In genomic region chr4:94410678-94411206, GRCh38 we compare ENCODE assay signal across 1 cellular context.
TF ChIP-seq lines count a peak whose summit lies in the region.

No MANE protein-coding gene starts in this region.

TF ChIP-seq in HepG2, 621 proteins besides CTCF, POLR2A, EP300 and RAD21 (continued from another document and continues in another):
- TF ChIP-seq MED1 (CRISPR knock-in tag; IDR thresholded peaks at IDR 0.05): peak; percentile 70
- peak; percentile 32 to 36; a peak in 1 of 4 replicates for TF ChIP-seq MAFK (conservative IDR thresholded peaks at IDR 0.05 in 1 of 2, IDR thresholded peaks at IDR 0.05 in 1 of 2; ENCODE audit: low read length in 2 of 2)
- TF ChIP-seq BCL6 (CRISPR knock-in tag; IDR thresholded peaks at IDR 0.05): peak; percentile 98
- TF ChIP-seq ETV6 (CRISPR knock-in tag; conservative IDR thresholded peaks at IDR 0.05): no peak
- no peak for TF ChIP-seq ZNF143 (CRISPR knock-in tag; IDR thresholded peaks at IDR 0.05)
- peak; percentile 87 for TF ChIP-seq ZNF644 (CRISPR knock-in tag; IDR thresholded peaks at IDR 0.05; ENCODE audit: low read depth)
- TF ChIP-seq, protein P1, sequence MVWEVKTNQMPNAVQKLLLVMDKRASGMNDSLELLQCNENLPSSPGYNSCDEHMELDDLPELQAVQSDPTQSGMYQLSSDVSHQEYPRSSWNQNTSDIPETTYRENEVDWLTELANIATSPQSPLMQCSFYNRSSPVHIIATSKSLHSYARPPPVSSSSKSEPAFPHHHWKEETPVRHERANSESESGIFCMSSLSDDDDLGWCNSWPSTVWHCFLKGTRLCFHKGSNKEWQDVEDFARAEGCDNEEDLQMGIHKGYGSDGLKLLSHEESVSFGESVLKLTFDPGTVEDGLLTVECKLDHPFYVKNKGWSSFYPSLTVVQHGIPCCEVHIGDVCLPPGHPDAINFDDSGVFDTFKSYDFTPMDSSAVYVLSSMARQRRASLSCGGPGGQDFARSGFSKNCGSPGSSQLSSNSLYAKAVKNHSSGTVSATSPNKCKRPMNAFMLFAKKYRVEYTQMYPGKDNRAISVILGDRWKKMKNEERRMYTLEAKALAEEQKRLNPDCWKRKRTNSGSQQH (CRISPR knock-in tag; IDR thresholded peaks at IDR 0.05; ENCODE audit: low read depth): 0 out of 2 replicates have a peak, but pooled peaks have one; percentile 45
- no peak for TF ChIP-seq CCAR2 (optimal IDR thresholded peaks at IDR 0.05; ENCODE audit: low read depth, low read length)
- TF ChIP-seq THAP11 (CRISPR knock-in tag; IDR thresholded peaks at IDR 0.05): 0 out of 2 replicates have a peak, but pooled peaks have one; percentile 36
- TF ChIP-seq IRF2 (CRISPR knock-in tag; IDR thresholded peaks at IDR 0.05): 0 out of 2 replicates have a peak, but pooled peaks have one; percentile 29
- TF ChIP-seq ZNF343 (CRISPR knock-in tag; IDR thresholded peaks at IDR 0.05): no peak
- peak; percentile 81 for TF ChIP-seq HOMEZ (CRISPR knock-in tag; IDR thresholded peaks at IDR 0.05; ENCODE audit: low read depth)
- TF ChIP-seq TFAP4 (IDR thresholded peaks at IDR 0.05; ENCODE audit: borderline replicate concordance, low read depth): no peak
- TF ChIP-seq ZSCAN25 (CRISPR knock-in tag; IDR thresholded peaks at IDR 0.05): no peak
- 0 out of 2 replicates have a peak, but pooled peaks have one; percentile 17 for TF ChIP-seq KDM1A (CRISPR knock-in tag; IDR thresholded peaks at IDR 0.05)
- TF ChIP-seq HOXA3 (CRISPR knock-in tag; IDR thresholded peaks at IDR 0.05): 0 out of 2 replicates have a peak, but pooled peaks have one; percentile 48
- TF ChIP-seq SOX5 (CRISPR knock-in tag; IDR thresholded peaks at IDR 0.05; ENCODE audit: borderline replicate concordance): peak; percentile 26; the same call in 1 of the 2 replicates
- TF ChIP-seq GATAD2A (CRISPR knock-in tag; IDR thresholded peaks at IDR 0.05): peak; percentile 82
- no peak for TF ChIP-seq NFKBIZ (CRISPR knock-in tag; IDR thresholded peaks at IDR 0.05)
- TF ChIP-seq, protein P2, sequence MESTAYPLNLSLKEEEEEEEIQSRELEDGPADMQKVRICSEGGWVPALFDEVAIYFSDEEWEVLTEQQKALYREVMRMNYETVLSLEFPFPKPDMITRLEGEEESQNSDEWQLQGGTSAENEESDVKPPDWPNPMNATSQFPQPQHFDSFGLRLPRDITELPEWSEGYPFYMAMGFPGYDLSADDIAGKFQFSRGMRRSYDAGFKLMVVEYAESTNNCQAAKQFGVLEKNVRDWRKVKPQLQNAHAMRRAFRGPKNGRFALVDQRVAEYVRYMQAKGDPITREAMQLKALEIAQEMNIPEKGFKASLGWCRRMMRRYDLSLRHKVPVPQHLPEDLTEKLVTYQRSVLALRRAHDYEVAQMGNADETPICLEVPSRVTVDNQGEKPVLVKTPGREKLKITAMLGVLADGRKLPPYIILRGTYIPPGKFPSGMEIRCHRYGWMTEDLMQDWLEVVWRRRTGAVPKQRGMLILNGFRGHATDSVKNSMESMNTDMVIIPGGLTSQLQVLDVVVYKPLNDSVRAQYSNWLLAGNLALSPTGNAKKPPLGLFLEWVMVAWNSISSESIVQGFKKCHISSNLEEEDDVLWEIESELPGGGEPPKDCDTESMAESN (CRISPR knock-in tag; conservative IDR thresholded peaks at IDR 0.05): peak; percentile 58; the same call in 1 of the 2 replicates
- peak; percentile 18; the same call in 1 of the 2 replicates for TF ChIP-seq MIER3 (CRISPR knock-in tag; IDR thresholded peaks at IDR 0.05; ENCODE audit: borderline replicate concordance)
- 0 out of 2 replicates have a peak, but pooled peaks have one; percentile 17 for TF ChIP-seq ZFP1 (CRISPR knock-in tag; IDR thresholded peaks at IDR 0.05)
- no peak for TF ChIP-seq SOX6 (IDR thresholded peaks at IDR 0.05)
- TF ChIP-seq SOX6 (CRISPR knock-in tag; IDR thresholded peaks at IDR 0.05): peak; percentile 44; the same call in 1 of the 2 replicates
- TF ChIP-seq ZNF331 (CRISPR knock-in tag; IDR thresholded peaks at IDR 0.05): peak; percentile 39
- TF ChIP-seq STAG1 (CRISPR knock-in tag; IDR thresholded peaks at IDR 0.05): peak; percentile 22; the same call in 1 of the 2 replicates
- TF ChIP-seq, protein P3, sequence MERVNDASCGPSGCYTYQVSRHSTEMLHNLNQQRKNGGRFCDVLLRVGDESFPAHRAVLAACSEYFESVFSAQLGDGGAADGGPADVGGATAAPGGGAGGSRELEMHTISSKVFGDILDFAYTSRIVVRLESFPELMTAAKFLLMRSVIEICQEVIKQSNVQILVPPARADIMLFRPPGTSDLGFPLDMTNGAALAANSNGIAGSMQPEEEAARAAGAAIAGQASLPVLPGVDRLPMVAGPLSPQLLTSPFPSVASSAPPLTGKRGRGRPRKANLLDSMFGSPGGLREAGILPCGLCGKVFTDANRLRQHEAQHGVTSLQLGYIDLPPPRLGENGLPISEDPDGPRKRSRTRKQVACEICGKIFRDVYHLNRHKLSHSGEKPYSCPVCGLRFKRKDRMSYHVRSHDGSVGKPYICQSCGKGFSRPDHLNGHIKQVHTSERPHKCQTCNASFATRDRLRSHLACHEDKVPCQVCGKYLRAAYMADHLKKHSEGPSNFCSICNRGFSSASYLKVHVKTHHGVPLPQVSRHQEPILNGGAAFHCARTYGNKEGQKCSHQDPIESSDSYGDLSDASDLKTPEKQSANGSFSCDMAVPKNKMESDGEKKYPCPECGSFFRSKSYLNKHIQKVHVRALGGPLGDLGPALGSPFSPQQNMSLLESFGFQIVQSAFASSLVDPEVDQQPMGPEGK (CRISPR knock-in tag; IDR thresholded peaks at IDR 0.05): 0 out of 2 replicates have a peak, but pooled peaks have one; percentile 26
- no peak for TF ChIP-seq ZNF672 (CRISPR knock-in tag; IDR thresholded peaks at IDR 0.05)
- TF ChIP-seq RARA (CRISPR knock-in tag; IDR thresholded peaks at IDR 0.05): peak; percentile 58
- 0 out of 2 replicates have a peak, but pooled peaks have one; percentile 42 for TF ChIP-seq REPIN1 (CRISPR knock-in tag; IDR thresholded peaks at IDR 0.05; ENCODE audit: borderline replicate concordance, low read depth)
- peak; percentile 83 for TF ChIP-seq ARID5B (CRISPR knock-in tag; IDR thresholded peaks at IDR 0.05)
- peak; percentile 51 for TF ChIP-seq ZBTB33 (CRISPR knock-in tag; IDR thresholded peaks at IDR 0.05)
- TF ChIP-seq SMC3 (IDR thresholded peaks at IDR 0.05; ENCODE audit: low read length): 0 out of 2 replicates have a peak, but pooled peaks have one; percentile 6
- TF ChIP-seq FOXP1 (IDR thresholded peaks at IDR 0.05): no peak
- TF ChIP-seq FOXP1 (CRISPR knock-in tag; IDR thresholded peaks at IDR 0.05): peak; percentile 32; the same call in 1 of the 2 replicates
- peak; percentile 46 for TF ChIP-seq NFE2L2 (IDR thresholded peaks at IDR 0.05; ENCODE audit: low read length)
- TF ChIP-seq ATF4 (CRISPR knock-in tag; IDR thresholded peaks at IDR 0.05): peak in 1 of 2 experiments; percentile 26; a peak in 1 of 4 replicates
- 0 out of 2 replicates have a peak, but pooled peaks have one; percentile 6 for TF ChIP-seq HNF4G (IDR thresholded peaks at IDR 0.05; ENCODE audit: borderline replicate concordance, low read depth, low read length)
- no peak for TF ChIP-seq HNF4G (CRISPR knock-in tag; IDR thresholded peaks at IDR 0.05; ENCODE audit: borderline replicate concordance, low read depth)
- peak in 1 of 2 experiments; percentile 39; a peak in 1 of 4 replicates for TF ChIP-seq KLF16 (CRISPR knock-in tag; IDR thresholded peaks at IDR 0.05)
- TF ChIP-seq EEA1 (CRISPR knock-in tag; IDR thresholded peaks at IDR 0.05; ENCODE audit: borderline replicate concordance): no peak
- TF ChIP-seq MAFF (IDR thresholded peaks at IDR 0.05; ENCODE audit: low read depth, low read length): peak; percentile 29; the same call in 1 of the 2 replicates
- no peak for TF ChIP-seq SP140L (CRISPR knock-in tag; IDR thresholded peaks at IDR 0.05; ENCODE audit: borderline replicate concordance)
- TF ChIP-seq ZBTB1 (CRISPR knock-in tag; IDR thresholded peaks at IDR 0.05; ENCODE audit: borderline replicate concordance): no peak
- no peak for TF ChIP-seq SOX13 (IDR thresholded peaks at IDR 0.05)
- peak in 1 of 2 experiments; percentile 57; a peak in 2 of 4 replicates for TF ChIP-seq SOX13 (CRISPR knock-in tag; conservative IDR thresholded peaks at IDR 0.05 in 1 of 2, IDR thresholded peaks at IDR 0.05 in 1 of 2)
- 0 out of 2 replicates have a peak, but pooled peaks have one; percentile 28 for TF ChIP-seq ZNF446 (CRISPR knock-in tag; IDR thresholded peaks at IDR 0.05)
- TF ChIP-seq NFE2 (CRISPR knock-in tag; IDR thresholded peaks at IDR 0.05): 0 out of 2 replicates have a peak, but pooled peaks have one; percentile 17
- peak; percentile 81 for TF ChIP-seq ZMYM4 (CRISPR knock-in tag; IDR thresholded peaks at IDR 0.05)
- TF ChIP-seq FOXA3 (CRISPR knock-in tag; IDR thresholded peaks at IDR 0.05): peak; percentile 39; the same call in 1 of the 2 replicates
- TF ChIP-seq RFX3 (CRISPR knock-in tag; IDR thresholded peaks at IDR 0.05): peak; percentile 29; the same call in 1 of the 2 replicates
- peak; percentile 45; the same call in 1 of the 2 replicates for TF ChIP-seq RXRB (CRISPR knock-in tag; IDR thresholded peaks at IDR 0.05; ENCODE audit: borderline replicate concordance)
- peak; percentile 68 for TF ChIP-seq FOSL2 (CRISPR knock-in tag; IDR thresholded peaks at IDR 0.05)
- peak; percentile 49; the same call in 1 of the 2 replicates for TF ChIP-seq FOXO1 (CRISPR knock-in tag; IDR thresholded peaks at IDR 0.05)
- peak; percentile 68; the same call in 1 of the 2 replicates for TF ChIP-seq FOXK1 (CRISPR knock-in tag; IDR thresholded peaks at IDR 0.05; ENCODE audit: borderline replicate concordance, low read depth)
